ENCODE assay signal across 8 cellular contexts in genomic region chr11:15770798-15771414, GRCh38.
DNase-seq lines count a peak whose midpoint lies in the region; ATAC-seq and TF ChIP-seq lines count a peak whose summit lies in the region.

No MANE protein-coding gene starts in this region.

- TF ChIP-seq POLR2A in spleen (IDR thresholded peaks at IDR 0.05) = no peak

- 90 to 95% (median 92%) methylated on average over 1 of the region's 1 CpG for WGBS in spleen, 5 donors

- peaks cover 0 to 25% (median 14%) of the 10 kb centered on the region in 6 donors for H3K4me1 ChIP-seq in spleen

- intact Hi-C loops in spleen (cut with DNase I; ENCODE audit: low total_unique reads) = no loop called here

- DNase-seq in NCI-H146 (lab: John Stamatoyannopoulos, UW) (peak; percentile 3), NCI-H146 treated with DMSO at 0.1 percent for 48 hours (lab: John Stamatoyannopoulos, UW; ENCODE audit: unreplicated experiment) (no peak), SK-N-DZ (ENCODE audit: low spot score) (peak; percentile 10), germinal center (ENCODE audit: low spot score) (peak; percentile 17), spleen (no peak), DMS79 treated with DMSO at 0.1 percent for 48 hours (lab: John Stamatoyannopoulos, UW) (no peak)

- H3K27ac ChIP-seq in spleen = no peak overlapping the region

- peak in 8 of 11 experiments; percentile 19 to 62 (median 46) for TF ChIP-seq CTCF in spleen (IDR thresholded peaks at IDR 0.05 in 8 of 11, conservative IDR thresholded peaks at IDR 0.05 in 3 of 11)

- no peaks in the 10 kb centered on the region for H3K27me3 ChIP-seq in spleen (replicated peaks in 1 of 7)

- ATAC-seq in HG02798 (IDR thresholded peaks at IDR 0.05; ENCODE audit: poor library complexity, unreplicated experiment) = peak; percentile 63
- ATAC-seq in HG02973 (IDR thresholded peaks at IDR 0.05; ENCODE audit: unreplicated experiment) = no peak

- no peaks in the 10 kb centered on the region for H3K36me3 ChIP-seq in spleen

- H3K4me3 ChIP-seq in spleen = no peak overlapping the region

- H3K9me3 ChIP-seq in spleen = no peaks in the 10 kb centered on the region

Comparison
In these comparisons a context has a peak if more than half of its experiments do, and no peak if none do; other contexts are left out.
1. DNase-seq: peak in NCI-H146 (single experiment), SK-N-DZ (single experiment) and germinal center (single experiment); none in NCI-H146 treated with DMSO at 0.1 percent for 48 hours (single experiment), spleen (single experiment) and DMS79 treated with DMSO at 0.1 percent for 48 hours (single experiment).